ENCODE assay signal across 31 cellular contexts in the genomic region with DNA sequence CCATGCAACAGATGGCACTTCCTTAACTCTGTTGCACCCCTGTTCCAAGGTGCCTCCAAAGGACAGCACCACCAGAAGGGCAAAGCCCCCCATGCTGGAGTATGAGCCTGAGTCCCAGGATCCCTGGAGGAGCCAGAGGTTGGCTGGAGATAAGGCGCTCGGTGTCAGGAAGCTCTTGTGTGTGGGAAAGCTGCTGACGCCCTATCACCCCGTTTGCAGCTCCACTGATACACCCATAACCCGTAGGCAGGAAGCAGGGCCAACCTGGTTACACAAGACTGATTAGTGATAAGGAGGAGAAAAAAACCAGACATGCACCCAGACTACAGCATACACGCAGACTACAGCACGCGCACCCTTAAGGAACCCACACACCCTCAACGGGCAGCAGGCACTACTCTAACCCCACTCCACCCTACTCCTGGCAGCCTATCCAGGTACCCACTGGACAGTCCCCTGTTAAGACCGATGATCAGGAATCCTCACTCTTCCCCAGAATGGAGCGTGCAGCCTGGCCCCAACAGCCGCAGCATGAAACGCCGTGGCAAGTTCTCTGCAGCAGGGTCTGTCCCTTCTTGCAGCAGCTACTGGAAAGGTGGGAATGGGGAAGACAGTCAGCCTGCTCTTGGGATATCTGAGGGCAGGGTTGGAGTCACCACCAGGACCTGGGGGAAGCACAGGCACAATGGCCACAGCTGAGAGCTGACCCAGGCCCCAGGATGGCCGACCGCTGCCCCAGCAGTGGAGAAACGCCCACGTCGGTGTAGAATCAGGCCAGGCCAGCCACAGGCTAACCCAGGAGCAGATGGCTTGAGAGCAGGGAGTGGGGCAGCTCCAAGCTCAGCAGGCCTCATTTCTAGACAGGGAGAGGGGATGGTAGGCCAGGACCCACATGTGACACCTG. TPM values are rescaled to one million over a fixed set of nuclear protein-coding genes. Genes with fewer than 3 reads are reported as not detected.
DNase-seq lines count a peak whose midpoint lies in the region; FAIRE-seq and TF ChIP-seq lines count a peak whose summit lies in the region.
"Had no signal": no experiment of that assay in that cellular context is flagged by ENCODE, and none has a peak within 500 bp of the region (broad histone marks: within the 10 kb centered on the region; RNA-seq: fewer than 3 reads in every experiment).

No MANE protein-coding gene starts in this region.

- no peaks in the 10 kb centered on the region for H3K79me2 ChIP-seq in keratinocyte (ENCODE audit: control insufficient read depth, insufficient read depth, low read length)

- H4K20me1 ChIP-seq in keratinocyte (ENCODE audit: control insufficient read depth, extremely low read depth, insufficient read depth, low read length), result no peaks in the 10 kb centered on the region

- no peak overlapping the region for H3K4me3 Mint-ChIP-seq in activated naive CD4-positive, alpha-beta T cell treated with anti-CD3 and anti-CD28 coated beads, Interleukin-2, amount 10 ng/mL, durations not matched to agents 7 days and 5 days
- H3K4me3 Mint-ChIP-seq: activated CD4-positive, alpha-beta T cell treated with anti-CD3 and anti-CD28 coated beads for 36 hours; activated naive CD4-positive, alpha-beta T cell treated with anti-CD3 and anti-CD28 coated beads, Interleukin-2, amount 50 U/mL, for 24 hours; activated T-cell treated with anti-CD3 and anti-CD28 coated beads, Interleukin-2, amount 50 U/mL, for 72 hours; B cell; dendritic cell treated with granulocyte-macrophage colony-stimulating factor and Interleukin-4, amounts not matched to agents 40 ng/mL and 50 ng/mL, for 4 days; H9 had no signal

- H2AFZ ChIP-seq in keratinocyte (ENCODE audit: control insufficient read depth, low read length), result peak overlapping the region; percentile 30

- H3K9me1 ChIP-seq in keratinocyte (ENCODE audit: control insufficient read depth, extremely low read depth, insufficient read depth, low read length), result no peaks in the 10 kb centered on the region

- H3K27me3 ChIP-seq in keratinocyte (ENCODE audit: control insufficient read depth, extremely low read depth, insufficient read depth, low read length) (no peaks in the 10 kb centered on the region), stomach (no peaks in the 10 kb centered on the region)
- H3K27me3 ChIP-seq: cardiac muscle cell, uterus had no signal

- H3K27ac ChIP-seq in keratinocyte (ENCODE audit: control insufficient read depth, insufficient read depth, low read length) (no peak overlapping the region), stomach (peak overlapping the region in 1 of 5 donors; percentile 67)
- H3K27ac ChIP-seq: A549, cardiac muscle cell, skin epidermis, uterus had no signal

- dilution Hi-C loops in keratinocyte (cut with MboI; ENCODE audit: extremely low pct_ligation_motif_present, low sequenced_read_pairs), result no loop called here

- no peaks in the 10 kb centered on the region for H3K9me3 Mint-ChIP-seq in activated naive CD4-positive, alpha-beta T cell treated with anti-CD3 and anti-CD28 coated beads, Interleukin-2, amount 10 ng/mL, durations not matched to agents 7 days and 5 days
- H3K9me3 Mint-ChIP-seq: activated naive CD4-positive, alpha-beta T cell treated with anti-CD3 and anti-CD28 coated beads, Interleukin-2, amount 50 U/mL, for 24 hours; activated T-cell treated with anti-CD3 and anti-CD28 coated beads, Interleukin-2, amount 50 U/mL, for 72 hours; dendritic cell treated with granulocyte-macrophage colony-stimulating factor and Interleukin-4, amounts not matched to agents 40 ng/mL and 50 ng/mL, for 4 days had no signal

- TF ChIP-seq EP300 in stomach (IDR thresholded peaks at IDR 0.05), result no peak

- 43 to 72% (median 49%) methylated on average over 15 to 19 of the region's 19 CpGs for WGBS in stomach, 5 donors

- H3K4me1 Mint-ChIP-seq in activated naive CD4-positive, alpha-beta T cell treated with anti-CD3 and anti-CD28 coated beads, Interleukin-2, amount 10 ng/mL, durations not matched to agents 7 days and 5 days, result peaks cover 7% of the 10 kb centered on the region
- H3K4me1 Mint-ChIP-seq: activated naive CD4-positive, alpha-beta T cell treated with anti-CD3 and anti-CD28 coated beads, Interleukin-2, amount 50 U/mL, for 24 hours; B cell; H9 had no signal

- H3K4me1 ChIP-seq in keratinocyte (ENCODE audit: control insufficient read depth, extremely low read depth, insufficient read depth, low read length) (peaks cover 4% of the 10 kb centered on the region), stomach (peaks cover 5 to 29% (median 27%) of the 10 kb centered on the region in 4 donors)
- H3K4me1 ChIP-seq: A549, uterus had no signal

- H3K9me3 ChIP-seq in keratinocyte (ENCODE audit: control insufficient read depth, low read depth, low read length) (no peaks in the 10 kb centered on the region), stomach (no peaks in the 10 kb centered on the region)
- H3K9me3 ChIP-seq: A549, uterus had no signal

- H3K9ac ChIP-seq in keratinocyte (ENCODE audit: control insufficient read depth, extremely low read depth, insufficient read depth, low read length), result no peak overlapping the region

- intact Hi-C loops in stomach (cut with DNase I; ENCODE audit: low total_unique reads), result no loop called here

- H3K27ac Mint-ChIP-seq in activated naive CD4-positive, alpha-beta T cell treated with anti-CD3 and anti-CD28 coated beads, Interleukin-2, amount 10 ng/mL, durations not matched to agents 7 days and 5 days, result no peak overlapping the region
- H3K27ac Mint-ChIP-seq: activated CD4-positive, alpha-beta T cell treated with anti-CD3 and anti-CD28 coated beads for 36 hours; activated naive CD4-positive, alpha-beta T cell treated with anti-CD3 and anti-CD28 coated beads, Interleukin-2, amount 50 U/mL, for 24 hours; activated T-cell treated with anti-CD3 and anti-CD28 coated beads, Interleukin-2, amount 50 U/mL, for 72 hours; B cell; dendritic cell treated with granulocyte-macrophage colony-stimulating factor and Interleukin-4, amounts not matched to agents 40 ng/mL and 50 ng/mL, for 4 days; H9 had no signal

- H3K36me3 ChIP-seq in keratinocyte (ENCODE audit: control insufficient read depth in 2 of 2, extremely low read depth in 1 of 2, insufficient read depth in 2 of 2, low read length in 2 of 2), result no peaks in the 10 kb centered on the region
- no peaks in the 10 kb centered on the region for H3K36me3 ChIP-seq in stomach
- H3K36me3 ChIP-seq: cardiac muscle cell, uterus had no signal

- peak; percentile 26 for DNase-seq in activated naive CD4-positive, alpha-beta T cell treated with anti-CD3 and anti-CD28 coated beads, Interleukin-2, amount 10 ng/mL, durations not matched to agents 7 days and 5 days
- no peak for DNase-seq in activated naive CD4-positive, alpha-beta T cell treated with anti-CD3 and anti-CD28 coated beads, Interleukin-2, amount 50 U/mL, for 16 hours
- DNase-seq in UCSD-AML1 (lab: John Stamatoyannopoulos, UW; ENCODE audit: unreplicated experiment) (peak; percentile 47), keratinocyte (ENCODE audit: low read depth, low spot score) (no peak), stomach (peak; percentile 71), cerebellar cortex (ENCODE audit: low spot score) (no peak), NCI-H345 treated with DMSO at 0.1 percent for 48 hours (lab: John Stamatoyannopoulos, UW; ENCODE audit: unreplicated experiment) (no peak), cerebellar nuclear complex (lab: John Stamatoyannopoulos, UW) (no peak)
- DNase-seq: activated CD4-positive, alpha-beta T cell treated with anti-CD3 and anti-CD28 coated beads for 36 hours; activated T-cell treated with anti-CD3 and anti-CD28 coated beads, Interleukin-2, amount 50 U/mL, for 72 hours; anterior cingulate cortex; H9; kidney glomerular epithelial cell; NCI-H1105; NCI-H2029 treated with DMSO at 0.1 percent for 48 hours; NCI-H2227 treated with DMSO at 0.1 percent for 48 hours; NCI-H82; stimulated activated CD4-positive, alpha-beta T cell treated with anti-CD3 and anti-CD28 coated beads, Interleukin-2, amount 100 ng/mL, for 24 hours; uterus had no signal

- no peak overlapping the region for H3K4me2 ChIP-seq in keratinocyte (ENCODE audit: control insufficient read depth, extremely low read depth, insufficient read depth, low read depth, low read length)
- H3K4me2 ChIP-seq: A549 had no signal

- FAIRE-seq in keratinocyte (lab: Jason Lieb, UNC), result no peak
- FAIRE-seq: A549, endometrium, GM12878 had no signal

- CTCF ChIA-PET in activated naive CD4-positive, alpha-beta T cell treated with anti-CD3 and anti-CD28 coated beads, Interleukin-2, amount 10 ng/mL, durations not matched to agents 7 days and 5 days (lab: Charles Lee), result interaction anchor here (1.7 kb wide), 1 partner anchor 8 kb away, joined by 4 read pairs; no protein-coding TSS in a partner anchor

- H3K36me3 Mint-ChIP-seq in activated naive CD4-positive, alpha-beta T cell treated with anti-CD3 and anti-CD28 coated beads, Interleukin-2, amount 10 ng/mL, durations not matched to agents 7 days and 5 days, result no peaks in the 10 kb centered on the region
- H3K36me3 Mint-ChIP-seq: activated naive CD4-positive, alpha-beta T cell treated with anti-CD3 and anti-CD28 coated beads, Interleukin-2, amount 50 U/mL, for 24 hours had no signal

- H3K4me3 ChIP-seq in keratinocyte (ENCODE audit: control insufficient read depth in 2 of 3, extremely low read depth in 1 of 3, insufficient read depth in 2 of 3, low read depth in 1 of 3, low read length in 3 of 3) (no peak overlapping the region), stomach (no peak overlapping the region)
- H3K4me3 ChIP-seq: A549, cardiac muscle cell, GM12878, skin epidermis, uterus had no signal

- peaks cover 25% of the 10 kb centered on the region for H3K27me3 Mint-ChIP-seq in activated naive CD4-positive, alpha-beta T cell treated with anti-CD3 and anti-CD28 coated beads, Interleukin-2, amount 10 ng/mL, durations not matched to agents 7 days and 5 days
- H3K27me3 Mint-ChIP-seq: activated CD4-positive, alpha-beta T cell treated with anti-CD3 and anti-CD28 coated beads for 36 hours; activated naive CD4-positive, alpha-beta T cell treated with anti-CD3 and anti-CD28 coated beads, Interleukin-2, amount 50 U/mL, for 24 hours had no signal

- TF ChIP-seq CTCF in keratinocyte (optimal IDR thresholded peaks at IDR 0.05 in 1 of 3, IDR thresholded peaks at IDR 0.05 in 1 of 3, conservative IDR thresholded peaks at IDR 0.05 in 1 of 3; ENCODE audit: extremely low read depth in 1 of 3, insufficient read depth in 2 of 3, low read length in 3 of 3), result no peak
- no peak for TF ChIP-seq CTCF in stomach (IDR thresholded peaks at IDR 0.05)

- TF ChIP-seq POLR2A in stomach (IDR thresholded peaks at IDR 0.05), result no peak

RNA-seq across cellular contexts. Expression of gene TUBB8, which starts 38.3 kb away (rescaled TPM):
- polyA plus RNA-seq in keratinocyte (0.05 to 0.10 TPM in 2 of 3 replicates, not detected in the other), stomach (under 1 TPM in 1 of 3 donors, not detected in 2; 0.15 TPM)
- polyA plus RNA-seq in keratinocyte (2011; ENCODE audit: low read depth), result not detected
- not detected in 2 replicates for polyA plus RNA-seq in keratinocyte (2011; cell fraction: cytosol; rRNA removed)
- polyA plus RNA-seq in keratinocyte (2011; cell fraction: nucleus; rRNA removed), result 0.11 TPM in 1 of 2 replicates, not detected in the other
- polyA plus RNA-seq in keratinocyte (2012; ENCODE audit: low replicate concordance), result not detected in 2 replicates
- polyA minus RNA-seq in keratinocyte, result 0.32 TPM in 1 of 3 replicates, not detected in the others
- not detected for polyA minus RNA-seq in keratinocyte (2011; cell fraction: cytosol; rRNA and poly(A)+ RNA removed)
- not detected in 2 replicates for polyA minus RNA-seq in keratinocyte (2011; cell fraction: nucleus; rRNA and poly(A)+ RNA removed)
- not detected for total RNA-seq in stomach
- total RNA-seq: activated CD4-positive, alpha-beta T cell treated with anti-CD3 and anti-CD28 coated beads for 36 hours; activated T-cell treated with anti-CD3 and anti-CD28 coated beads, Interleukin-2, amount 50 U/mL, for 72 hours; fibroblast of lung; glomerular endothelial cell; GM12878; lung microvascular endothelial cell; temporal lobe; uterus had no signal
- polyA plus RNA-seq: cardiac muscle cell, fibroblast of lung, GM12878 had no signal

RNA-seq across cellular contexts. Expression of gene ZMYND11, which starts 47.8 kb away (rescaled TPM):
- 21.9 to 36.1 TPM (median 33.6 TPM) in 3 replicates for polyA plus RNA-seq in keratinocyte
- 52.3 TPM for polyA plus RNA-seq in keratinocyte (2011; ENCODE audit: low read depth)
- 23.7 and 34.9 TPM in 2 replicates for polyA plus RNA-seq in keratinocyte (2011; cell fraction: cytosol; rRNA removed)
- polyA plus RNA-seq in keratinocyte (2011; cell fraction: nucleus; rRNA removed), result 22.9 and 35.1 TPM in 2 replicates
- 22.2 and 28.3 TPM in 2 replicates for polyA plus RNA-seq in keratinocyte (2012; ENCODE audit: low replicate concordance)
- polyA minus RNA-seq in keratinocyte, result 8.5 to 28.7 TPM (median 15.3 TPM) in 3 replicates
- 15.9 TPM for polyA minus RNA-seq in keratinocyte (2011; cell fraction: cytosol; rRNA and poly(A)+ RNA removed)
- polyA minus RNA-seq in keratinocyte (2011; cell fraction: nucleus; rRNA and poly(A)+ RNA removed), result 7.9 and 18.9 TPM in 2 replicates
- total RNA-seq in stomach, result 100 to 1,000 TPM in 2 of 5 donors, 10 to 100 TPM in 3; 11.9 to 288 (median 88.1) TPM
- polyA plus RNA-seq in stomach, result 10 to 100 TPM; 26.6 to 45.5 (median 34.0) TPM

Comparison
In these comparisons a context has a peak if more than half of its experiments do, and no peak if none do; other contexts are left out.
1. DNase-seq: peak in activated naive CD4-positive, alpha-beta T cell treated with anti-CD3 and anti-CD28 coated beads, Interleukin-2, amount 10 ng/mL, durations not matched to agents 7 days and 5 days (single experiment), UCSD-AML1 (single experiment) and stomach (single experiment); none in activated naive CD4-positive, alpha-beta T cell treated with anti-CD3 and anti-CD28 coated beads, Interleukin-2, amount 50 U/mL, for 16 hours (single experiment), keratinocyte (single experiment), cerebellar cortex (single experiment), NCI-H345 treated with DMSO at 0.1 percent for 48 hours (single experiment) and cerebellar nuclear complex (0 of 2).